In the genomic region with DNA sequence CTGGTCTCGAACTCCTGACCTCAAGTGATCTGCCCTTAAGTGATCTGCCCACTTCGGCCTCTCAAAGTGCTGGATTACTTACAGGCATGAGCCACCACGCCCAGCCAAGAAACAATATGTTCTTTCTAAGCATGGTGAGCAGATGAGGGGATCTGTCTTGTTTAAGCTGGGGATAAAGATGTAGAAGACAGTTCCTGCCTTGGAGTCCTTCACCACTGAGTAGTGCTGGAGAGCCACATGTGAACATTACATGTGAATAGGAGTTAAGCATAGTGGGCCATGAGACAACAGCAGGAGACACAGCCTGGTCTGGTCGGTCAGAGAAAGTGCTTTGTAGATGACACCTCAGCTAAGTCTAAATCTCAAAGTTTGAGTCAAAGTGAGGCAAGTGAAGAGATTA, we compare ENCODE assay signal across 12 cellular contexts. TPM values are rescaled to one million over a fixed set of nuclear protein-coding genes. Genes with fewer than 3 reads are reported as not detected.
A peak's percentile ranks its signal among the peaks of the same experiment; 100 is the strongest.
DNase-seq lines count a peak whose midpoint lies in the region; ATAC-seq and TF ChIP-seq lines count a peak whose summit lies in the region.
"Had no signal": no experiment of that assay in that cellular context is flagged by ENCODE, and none has a peak within 500 bp of the region (broad histone marks: within the 10 kb centered on the region; RNA-seq: fewer than 3 reads in every experiment).

No MANE protein-coding gene starts in this region.

- H3K9me3 ChIP-seq in IMR-90 (ENCODE audit: control insufficient read depth, insufficient read depth, low read length) (no peaks in the 10 kb centered on the region), HAP-1 (no peaks in the 10 kb centered on the region)

- H3K27me3 Mint-ChIP-seq in activated CD8-positive, alpha-beta T cell treated with anti-CD3 and anti-CD28 coated beads for 36 hours = no peaks in the 10 kb centered on the region
- H3K27me3 Mint-ChIP-seq in activated CD8-positive, alpha-beta T cell treated with anti-CD3 and anti-CD28 coated beads, Interleukin-2, amount 10 ng/mL, durations not matched to agents 7 days and 5 days (ENCODE audit: low read depth) = no peaks in the 10 kb centered on the region
- H3K27me3 Mint-ChIP-seq in activated naive CD8-positive, alpha-beta T cell treated with anti-CD3 and anti-CD28 coated beads, Interleukin-2, amount 10 ng/mL, durations not matched to agents 7 days and 5 days = no peaks in the 10 kb centered on the region
- no peaks in the 10 kb centered on the region for H3K27me3 Mint-ChIP-seq in naive thymus-derived CD8-positive, alpha-beta T cell

- peaks cover 46% of the 10 kb centered on the region for H3K4me1 Mint-ChIP-seq in activated CD8-positive, alpha-beta T cell treated with anti-CD3 and anti-CD28 coated beads for 36 hours (ENCODE audit: low read depth)
- peaks cover 34% of the 10 kb centered on the region for H3K4me1 Mint-ChIP-seq in activated CD8-positive, alpha-beta T cell treated with anti-CD3 and anti-CD28 coated beads, Interleukin-2, amount 10 ng/mL, durations not matched to agents 7 days and 5 days (ENCODE audit: low read depth)
- H3K4me1 Mint-ChIP-seq in activated naive CD8-positive, alpha-beta T cell treated with anti-CD3 and anti-CD28 coated beads, Interleukin-2, amount 10 ng/mL, durations not matched to agents 7 days and 5 days = peaks cover 30% of the 10 kb centered on the region
- H3K4me1 Mint-ChIP-seq in naive thymus-derived CD8-positive, alpha-beta T cell = peaks cover 24 to 51% (median 47%) of the 10 kb centered on the region in 4 donors

- no peak overlapping the region for H3K4me3 Mint-ChIP-seq in activated CD8-positive, alpha-beta T cell treated with anti-CD3 and anti-CD28 coated beads for 36 hours
- H3K4me3 Mint-ChIP-seq in activated CD8-positive, alpha-beta T cell treated with anti-CD3 and anti-CD28 coated beads, Interleukin-2, amount 10 ng/mL, durations not matched to agents 7 days and 5 days = no peak overlapping the region
- H3K4me3 Mint-ChIP-seq in activated naive CD8-positive, alpha-beta T cell treated with anti-CD3 and anti-CD28 coated beads, Interleukin-2, amount 10 ng/mL, durations not matched to agents 7 days and 5 days = no peak overlapping the region
- peak overlapping the region in 1 of 10 donors; percentile 23 for H3K4me3 Mint-ChIP-seq in naive thymus-derived CD8-positive, alpha-beta T cell

- H4K20me1 ChIP-seq in IMR-90 (ENCODE audit: insufficient read depth, low read length) = peaks cover 11% of the 10 kb centered on the region

- no peak for TF ChIP-seq CTCF in activated CD8-positive, alpha-beta T cell treated with anti-CD3 and anti-CD28 coated beads for 36 hours (IDR thresholded peaks at IDR 0.05)
- TF ChIP-seq CTCF in IMR-90 (conservative IDR thresholded peaks at IDR 0.05; ENCODE audit: low read depth, low read length) = no peak

- intact Hi-C loops in activated CD8-positive, alpha-beta T cell treated with anti-CD3 and anti-CD28 coated beads for 36 hours (cut with micrococcal nuclease) = no loop called here
- intact Hi-C loops in IMR-90 (cut with micrococcal nuclease) = no loop called here

- peaks cover 2% of the 10 kb centered on the region; the same call in 1 of the 2 replicates for H3K9me1 ChIP-seq in IMR-90 (ENCODE audit: insufficient read depth, low read length)

- TF ChIP-seq POLR2A in IMR-90 (IDR thresholded peaks at IDR 0.05; ENCODE audit: low read depth, low read length) = no peak

- no peak overlapping the region for H4K91ac ChIP-seq in IMR-90 (ENCODE audit: insufficient read depth, low read depth, low read length)

- H3K27ac ChIP-seq in IMR-90 (ENCODE audit: insufficient read depth, low read length) = no peak overlapping the region
- H3K27ac ChIP-seq: KMS-11 had no signal

- no peak overlapping the region for H3K18ac ChIP-seq in IMR-90 (ENCODE audit: low read depth, low read length)

- in situ Hi-C loops in IMR-90 (cut with MboI; ENCODE audit: low sequenced_read_pairs) = no loop called here
- in situ Hi-C loops in HAP-1 (cut with MboI; ENCODE audit: low sequenced_read_pairs) = no loop called here

- DNase-seq in activated CD8-positive, alpha-beta T cell treated with anti-CD3 and anti-CD28 coated beads for 36 hours = no peak
- no peak for DNase-seq in activated CD8-positive, alpha-beta T cell treated with anti-CD3 and anti-CD28 coated beads, Interleukin-2, amount 10 ng/mL, durations not matched to agents 7 days and 5 days
- no peak for DNase-seq in IMR-90
- no peak for DNase-seq in activated naive CD8-positive, alpha-beta T cell treated with anti-CD3 and anti-CD28 coated beads, Interleukin-2, amount 10 ng/mL, durations not matched to agents 7 days and 5 days
- DNase-seq in naive thymus-derived CD8-positive, alpha-beta T cell = no peak
- no peak for DNase-seq in HAP-1 (ENCODE audit: low spot score in 2 of 2)
- DNase-seq in UCSD-AML1 (lab: John Stamatoyannopoulos, UW; ENCODE audit: unreplicated experiment) = no peak
- no peak for DNase-seq in activated naive CD4-positive, alpha-beta T cell treated with anti-CD3 and anti-CD28 coated beads, Interleukin-2, amount 50 U/mL, for 16 hours
- DNase-seq: activated naive CD4-positive, alpha-beta T cell treated with Interleukin-2 at 50 U/mL for 16 hours; left ventricle myocardium superior; NCI-H345 had no signal

- H2AFZ ChIP-seq in IMR-90 (replicated peaks; ENCODE audit: low read length, poor library complexity) = no peak overlapping the region

- dilution Hi-C loops in IMR-90 (cut with HindIII; ENCODE audit: low sequenced_read_pairs, unreplicated experiment) = no loop called here

- peaks cover 23% of the 10 kb centered on the region for H3K36me3 ChIP-seq in IMR-90 (ENCODE audit: control insufficient read depth, insufficient read depth, low read length)
- H3K36me3 ChIP-seq in HAP-1 (replicated peaks) = peaks cover 21% of the 10 kb centered on the region

- WGBS in IMR-90 (ENCODE audit: extremely low coverage in 2 of 2, insufficient read length in 1 of 2), 2 experiments = 81% methylated on average over 4 of the region's 4 CpGs; no CpG with 5 or more reads in 1 of the 2 experiments

- POLR2A ChIA-PET in activated CD8-positive, alpha-beta T cell treated with anti-CD3 and anti-CD28 coated beads for 36 hours (lab: Charles Lee) = interaction anchor here (0.9 to 3.5 kb wide), 4 partner anchors 15 to 26 kb away, joined by 3 to 15 read pairs (median 4); partner anchors contain the start of gene TMBIM6
- POLR2A ChIA-PET in activated CD8-positive, alpha-beta T cell treated with anti-CD3 and anti-CD28 coated beads, Interleukin-2, amount 10 ng/mL, durations not matched to agents 7 days and 5 days (lab: Charles Lee) = interaction anchor here (0.9 to 3.2 kb wide), 3 partner anchors 26 to 133 kb away, joined by 3 to 16 read pairs (median 3); partner anchors contain the start of genes NCKAP5L and TMBIM6
- POLR2A ChIA-PET in IMR-90 (lab: Charles Lee; ENCODE audit: unreplicated experiment) = no interaction called here
- POLR2A ChIA-PET in activated naive CD8-positive, alpha-beta T cell treated with anti-CD3 and anti-CD28 coated beads, Interleukin-2, amount 10 ng/mL, durations not matched to agents 7 days and 5 days (lab: Charles Lee) = interaction anchor here (7.1 kb wide), 1 partner anchor 26 kb away, joined by 63 read pairs; the partner anchor contains the start of gene TMBIM6
- POLR2A ChIA-PET in naive thymus-derived CD8-positive, alpha-beta T cell (lab: Charles Lee) = interaction anchor here (1.9 kb wide), 1 partner anchor 26 kb away, joined by 6 read pairs; the partner anchor contains the start of gene TMBIM6

- no peak overlapping the region for H3K14ac ChIP-seq in IMR-90 (replicated peaks; ENCODE audit: low read depth, low read length)

- H3K4ac ChIP-seq in IMR-90 (ENCODE audit: low read depth, low read length) = no peak overlapping the region

- peaks cover 0 to 14% of the 10 kb centered on the region in 2 experiments; a peak in 2 of 4 replicates for H3K79me1 ChIP-seq in IMR-90 (ENCODE audit: low read depth in 1 of 2, low read length in 2 of 2)

- no TSS peak for BruUV-seq in IMR-90 (replicated peaks; lab: Mats Ljungman, UMichigan)

- no peak overlapping the region for H3K9ac ChIP-seq in IMR-90 (ENCODE audit: low read depth, low read length)
- H3K9ac ChIP-seq: KMS-11 had no signal

- H2BK120ac ChIP-seq in IMR-90 (ENCODE audit: low read depth, low read length) = no peak overlapping the region

- no peaks in the 10 kb centered on the region for H3K9me3 Mint-ChIP-seq in activated CD8-positive, alpha-beta T cell treated with anti-CD3 and anti-CD28 coated beads for 36 hours
- no peaks in the 10 kb centered on the region for H3K9me3 Mint-ChIP-seq in activated CD8-positive, alpha-beta T cell treated with anti-CD3 and anti-CD28 coated beads, Interleukin-2, amount 10 ng/mL, durations not matched to agents 7 days and 5 days (ENCODE audit: insufficient read depth)
- H3K9me3 Mint-ChIP-seq in activated naive CD8-positive, alpha-beta T cell treated with anti-CD3 and anti-CD28 coated beads, Interleukin-2, amount 10 ng/mL, durations not matched to agents 7 days and 5 days = no peaks in the 10 kb centered on the region
- H3K9me3 Mint-ChIP-seq in naive thymus-derived CD8-positive, alpha-beta T cell = no peaks in the 10 kb centered on the region

- ATAC-seq in activated CD8-positive, alpha-beta T cell treated with anti-CD3 and anti-CD28 coated beads for 36 hours = no peak
- no peak for ATAC-seq in activated CD8-positive, alpha-beta T cell treated with anti-CD3 and anti-CD28 coated beads, Interleukin-2, amount 10 ng/mL, durations not matched to agents 7 days and 5 days
- ATAC-seq in IMR-90 (ENCODE audit: low read depth) = 0 out of 2 replicates have a peak, but pooled peaks have one; percentile 24
- ATAC-seq in activated naive CD8-positive, alpha-beta T cell treated with anti-CD3 and anti-CD28 coated beads, Interleukin-2, amount 10 ng/mL, durations not matched to agents 7 days and 5 days (ENCODE audit: low read depth) = no peak
- ATAC-seq in naive thymus-derived CD8-positive, alpha-beta T cell = no peak
- ATAC-seq: left ventricle myocardium superior had no signal

- H2AK5ac ChIP-seq in IMR-90 (ENCODE audit: low read depth, low read length) = no peak overlapping the region

- H3K27ac Mint-ChIP-seq in activated CD8-positive, alpha-beta T cell treated with anti-CD3 and anti-CD28 coated beads for 36 hours = peak overlapping the region; percentile 33
- no peak overlapping the region for H3K27ac Mint-ChIP-seq in activated CD8-positive, alpha-beta T cell treated with anti-CD3 and anti-CD28 coated beads, Interleukin-2, amount 10 ng/mL, durations not matched to agents 7 days and 5 days
- peak overlapping the region; percentile 10 for H3K27ac Mint-ChIP-seq in activated naive CD8-positive, alpha-beta T cell treated with anti-CD3 and anti-CD28 coated beads, Interleukin-2, amount 10 ng/mL, durations not matched to agents 7 days and 5 days
- H3K27ac Mint-ChIP-seq in naive thymus-derived CD8-positive, alpha-beta T cell = peak overlapping the region; percentile 29 to 92 (median 74)

- no peak overlapping the region for H4K8ac ChIP-seq in IMR-90 (ENCODE audit: low read depth in 2 of 2, low read length in 2 of 2)

- no peak overlapping the region for H3K4me3 ChIP-seq in IMR-90 (ENCODE audit: insufficient read depth, low read depth, low read length)
- H3K4me3 ChIP-seq in HAP-1 = no peak overlapping the region

- peak overlapping the region; percentile 0 for H2AK9ac ChIP-seq in IMR-90 (replicated peaks; ENCODE audit: low read depth, low read length, poor library complexity)

- H3K23ac ChIP-seq in IMR-90 (ENCODE audit: low read depth, low read length) = peak overlapping the region; percentile 23; the same call in 1 of the 2 replicates

- TF ChIP-seq RAD21 in IMR-90 (IDR thresholded peaks at IDR 0.05; ENCODE audit: low read length) = no peak

- H3K56ac ChIP-seq in IMR-90 (ENCODE audit: extremely low read depth, insufficient read depth, low read length) = no peak overlapping the region

- H3K36me3 Mint-ChIP-seq in activated CD8-positive, alpha-beta T cell treated with anti-CD3 and anti-CD28 coated beads for 36 hours (ENCODE audit: low read depth) = peaks cover 31% of the 10 kb centered on the region
- H3K36me3 Mint-ChIP-seq in activated CD8-positive, alpha-beta T cell treated with anti-CD3 and anti-CD28 coated beads, Interleukin-2, amount 10 ng/mL, durations not matched to agents 7 days and 5 days (ENCODE audit: low read depth) = peaks cover 30% of the 10 kb centered on the region
- peaks cover 21% of the 10 kb centered on the region for H3K36me3 Mint-ChIP-seq in activated naive CD8-positive, alpha-beta T cell treated with anti-CD3 and anti-CD28 coated beads, Interleukin-2, amount 10 ng/mL, durations not matched to agents 7 days and 5 days
- H3K36me3 Mint-ChIP-seq in naive thymus-derived CD8-positive, alpha-beta T cell = peaks cover 0 to 34% (median 2%) of the 10 kb centered on the region in 3 donors

- CTCF ChIA-PET in activated CD8-positive, alpha-beta T cell treated with anti-CD3 and anti-CD28 coated beads for 36 hours (lab: Charles Lee) = interaction anchor here (1.0 to 9.6 kb wide), 4 partner anchors 11 to 94 kb away, joined by 3 to 90 read pairs (median 68); partner anchors contain the start of gene TMBIM6
- CTCF ChIA-PET in activated CD8-positive, alpha-beta T cell treated with anti-CD3 and anti-CD28 coated beads, Interleukin-2, amount 10 ng/mL, durations not matched to agents 7 days and 5 days (lab: Charles Lee) = interaction anchor here (1.0 to 11.3 kb wide), 7 partner anchors 10 to 200 kb away, joined by 3 to 117 read pairs (median 5); partner anchors contain the start of gene TMBIM6
- CTCF ChIA-PET in IMR-90 (lab: Yijun Ruan, JAX) = interaction anchor here (1.2 to 1.4 kb wide), 2 partner anchors 11 to 72 kb away, joined by 3 read pairs; no protein-coding TSS in a partner anchor

- H3K27me3 ChIP-seq in IMR-90 (ENCODE audit: control insufficient read depth, insufficient read depth, low read length) = 0 out of 2 replicates have a peak, but pooled peaks cover 2% of the 10 kb centered on the region
- H3K27me3 ChIP-seq in HAP-1 (ENCODE audit: low read depth) = no peaks in the 10 kb centered on the region

- H2BK5ac ChIP-seq in IMR-90 (ENCODE audit: low read depth, low read length, poor library complexity, severe bottlenecking) = no peak overlapping the region

- H3K4me2 ChIP-seq in IMR-90 (ENCODE audit: low read depth, low read length) = no peak overlapping the region
- H3K4me2 ChIP-seq: KMS-11 had no signal

- no peaks in the 10 kb centered on the region for H3K4me1 ChIP-seq in IMR-90 (ENCODE audit: control insufficient read depth, insufficient read depth, low read length)
- no peaks in the 10 kb centered on the region for H3K4me1 ChIP-seq in HAP-1

- H2BK20ac ChIP-seq in IMR-90 (ENCODE audit: low read depth, low read length) = no peak overlapping the region

- H4K5ac ChIP-seq in IMR-90 (ENCODE audit: low read depth, low read length) = no peak overlapping the region

- H2BK15ac ChIP-seq in IMR-90 (ENCODE audit: low read depth, low read length) = no peak overlapping the region

RNA-seq across cellular contexts. Expression of gene TMBIM6, which starts 26.0 kb away (rescaled TPM):
- 100 to 1,000 TPM; 437 to 443 TPM for total RNA-seq in activated CD8-positive, alpha-beta T cell treated with anti-CD3 and anti-CD28 coated beads for 36 hours
- total RNA-seq in activated CD8-positive, alpha-beta T cell treated with anti-CD3 and anti-CD28 coated beads, Interleukin-2, amount 10 ng/mL, durations not matched to agents 7 days and 5 days = 100 to 1,000 TPM; 420 TPM
- 255 and 369 TPM in 2 replicates for total RNA-seq in IMR-90 (2012; rRNA removed)
- polyA plus RNA-seq in IMR-90 (2012; rRNA removed) = 267 and 285 TPM in 2 replicates
- 145 and 287 TPM in 2 replicates for polyA plus RNA-seq in IMR-90 (2012; cell fraction: cytosol; rRNA removed)
- polyA plus RNA-seq in IMR-90 (2012; cell fraction: nucleus; rRNA removed; ENCODE audit: low replicate concordance) = 57.9 and 235 TPM in 2 replicates
- total RNA-seq in activated naive CD8-positive, alpha-beta T cell treated with anti-CD3 and anti-CD28 coated beads, Interleukin-2, amount 10 ng/mL, durations not matched to agents 7 days and 5 days = 100 to 1,000 TPM; 426 to 431 TPM
- 100 to 1,000 TPM; 380 to 412 TPM for total RNA-seq in naive thymus-derived CD8-positive, alpha-beta T cell
- 1,000 to 10,000 TPM in 1 of 3 donors, 100 to 1,000 TPM in 2; 817 to 1,126 (median 845) TPM for polyA plus RNA-seq in naive thymus-derived CD8-positive, alpha-beta T cell
